Comparison of ENCODE assay signal across 8 cellular contexts in the genomic region with DNA sequence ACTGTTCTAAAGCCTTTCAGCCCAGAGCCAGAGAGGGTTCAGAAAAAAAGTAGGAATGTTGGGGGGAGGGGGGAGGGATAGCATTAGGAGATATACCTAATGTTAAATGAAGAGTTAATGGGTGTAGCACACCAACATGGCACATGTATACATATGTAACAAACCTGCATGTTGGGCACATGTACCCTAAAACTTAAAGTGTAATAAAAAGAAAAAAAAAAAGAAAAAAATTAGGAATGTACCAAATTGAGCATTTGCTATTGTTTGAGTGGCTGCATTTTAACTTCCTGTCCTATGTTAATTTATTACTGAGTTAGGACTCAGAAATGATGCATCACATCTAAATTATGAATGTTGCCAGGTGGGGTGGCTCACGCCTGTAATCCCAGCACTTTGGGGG. TPM values are rescaled to one million over a fixed set of nuclear protein-coding genes. Genes with fewer than 3 reads are reported as not detected.
A peak's percentile ranks its signal among the peaks of the same experiment; 100 is the strongest.
DNase-seq lines count a peak whose midpoint lies in the region; ATAC-seq and TF ChIP-seq lines count a peak whose summit lies in the region.
"Not testable (repeated sequence)": the region's sequence is repeated elsewhere in the genome, so short reads cannot be mapped to it uniquely, and the experiment has no call there.

No MANE protein-coding gene starts in this region.

- H2BK15ac ChIP-seq in mesenchymal stem cell (ENCODE audit: low read depth, poor library complexity, severe bottlenecking): not testable (repeated sequence)

- H2BK5ac ChIP-seq in mesenchymal stem cell (ENCODE audit: low read depth, low read length, poor library complexity, severe bottlenecking); trophoblast cell (ENCODE audit: low read depth, low read length, poor library complexity): not testable (repeated sequence)

- DNase-seq in A673 (ENCODE audit: low spot score); HFFc6; MCF 10A (ENCODE audit: unreplicated experiment); heart right ventricle; mesenchymal stem cell; trophoblast cell; suprapubic skin (ENCODE audit: low spot score in 2 of 2): not testable (repeated sequence)

- not testable (repeated sequence) for H3K23ac ChIP-seq in mesenchymal stem cell (ENCODE audit: low read length in 2 of 2); trophoblast cell (ENCODE audit: low read length)

- not testable (repeated sequence) for TF ChIP-seq EP300 in suprapubic skin (IDR thresholded peaks at IDR 0.05)

- H2BK120ac ChIP-seq in mesenchymal stem cell (ENCODE audit: low read depth, low read length): peak overlapping the region; percentile 77
- not testable (repeated sequence) for H2BK120ac ChIP-seq in trophoblast cell (ENCODE audit: insufficient read depth, low read length, poor library complexity)

- not testable (repeated sequence) for H4K8ac ChIP-seq in mesenchymal stem cell (ENCODE audit: low read length); trophoblast cell (ENCODE audit: low read depth, low read length)

- H3K9me3 ChIP-seq in A673 (ENCODE audit: low read depth, low read length, poor library complexity, severe bottlenecking); heart right ventricle; mesenchymal stem cell (ENCODE audit: control insufficient read depth, low read length); trophoblast cell (ENCODE audit: insufficient read depth, low read depth, low read length); suprapubic skin: not testable (repeated sequence)

- H3K27ac ChIP-seq in A673 (ENCODE audit: low read depth, low read length, poor library complexity, severe bottlenecking) (peak overlapping the region; percentile 82), VCaP (peak overlapping the region; percentile 80), heart right ventricle (peak overlapping the region in 6 of 10 donors; percentile 35 to 81 (median 62)), mesenchymal stem cell (ENCODE audit: low read length, poor library complexity, severe bottlenecking) (peak overlapping the region; percentile 82), suprapubic skin (peak overlapping the region; percentile 32)
- H3K27ac ChIP-seq in trophoblast cell (ENCODE audit: low read depth, low read length): not testable (repeated sequence)

- H3K4me3 Mint-ChIP-seq in HFFc6 (peak overlapping the region; percentile 99), MCF 10A (ENCODE audit: unreplicated experiment) (peak overlapping the region; percentile 61)

- peak overlapping the region; percentile 16 for H2AK5ac ChIP-seq in mesenchymal stem cell (ENCODE audit: low read length, severe bottlenecking)
- not testable (repeated sequence) for H2AK5ac ChIP-seq in trophoblast cell (ENCODE audit: low read length)

- H4K91ac ChIP-seq in mesenchymal stem cell (ENCODE audit: low read length); trophoblast cell (ENCODE audit: low read depth, low read length): not testable (repeated sequence)

- peaks cover 18% of the 10 kb centered on the region for H3K36me3 Mint-ChIP-seq in HFFc6 (ENCODE audit: low read depth)
- not testable (repeated sequence) for H3K36me3 Mint-ChIP-seq in MCF 10A (ENCODE audit: insufficient read depth, unreplicated experiment)

- CTCF ChIA-PET in A673 (lab: Charles Lee): not testable (repeated sequence)
- CTCF ChIA-PET in MCF 10A (lab: Yijun Ruan, JAX): interaction anchor here (1.0 to 1.6 kb wide), 4 partner anchors 9 to 206 kb away, joined by 3 to 5 read pairs (median 3); no protein-coding TSS in a partner anchor

- peak overlapping the region; percentile 52 to 73 for H3K18ac ChIP-seq in mesenchymal stem cell (ENCODE audit: low read depth in 1 of 2, low read length in 2 of 2)
- not testable (repeated sequence) for H3K18ac ChIP-seq in trophoblast cell (ENCODE audit: low read length)

- not testable (repeated sequence) for H3K4me2 ChIP-seq in mesenchymal stem cell (ENCODE audit: low read length, poor library complexity, severe bottlenecking); trophoblast cell (ENCODE audit: low read length)

- not testable (repeated sequence) for TF ChIP-seq CTCF in A673 (conservative IDR thresholded peaks at IDR 0.05; ENCODE audit: low read depth, low read length); HFFc6 (IDR thresholded peaks at IDR 0.05); VCaP (conservative IDR thresholded peaks at IDR 0.05); MCF 10A (IDR thresholded peaks at IDR 0.05; ENCODE audit: unreplicated experiment); heart right ventricle (IDR thresholded peaks at IDR 0.05); suprapubic skin (IDR thresholded peaks at IDR 0.05)

- H2BK12ac ChIP-seq in mesenchymal stem cell (ENCODE audit: low read length in 2 of 2); trophoblast cell (ENCODE audit: low read length): not testable (repeated sequence)

- 92 to 98% methylated on average over 1 of the region's 1 CpG for WGBS in heart right ventricle, 2 donors
- WGBS in mesenchymal stem cell: 40% methylated on average over 1 of the region's 1 CpG
- WGBS in trophoblast cell (ENCODE audit: extremely low coverage, insufficient coverage, insufficient read length): no CpG with 5 or more reads among the region's 1 CpG
- WGBS in suprapubic skin: 80% methylated on average over 1 of the region's 1 CpG

- not testable (repeated sequence) for H3K9me3 Mint-ChIP-seq in HFFc6; MCF 10A (ENCODE audit: unreplicated experiment)

- H3K4me1 Mint-ChIP-seq in HFFc6 (ENCODE audit: low read depth) (peaks cover 96% of the 10 kb centered on the region), MCF 10A (ENCODE audit: insufficient read depth, unreplicated experiment) (peaks cover 63% of the 10 kb centered on the region)

- H3K79me2 ChIP-seq in trophoblast cell (ENCODE audit: control insufficient read depth, insufficient read depth, low read length, poor library complexity): not testable (repeated sequence)

- H2AFZ ChIP-seq in mesenchymal stem cell (ENCODE audit: low read depth, low read length); trophoblast cell (ENCODE audit: insufficient read depth, low read length, poor library complexity): not testable (repeated sequence)

- H3K27me3 Mint-ChIP-seq in HFFc6 (ENCODE audit: insufficient read depth); MCF 10A (ENCODE audit: insufficient read depth, unreplicated experiment): not testable (repeated sequence)

- TF ChIP-seq POLR2A in suprapubic skin (IDR thresholded peaks at IDR 0.05): not testable (repeated sequence)

- peaks cover 10% of the 10 kb centered on the region for H3K36me3 ChIP-seq in A673 (ENCODE audit: insufficient read depth, low read length, poor library complexity, severe bottlenecking)
- H3K36me3 ChIP-seq in heart right ventricle; mesenchymal stem cell (ENCODE audit: control insufficient read depth in 1 of 2, insufficient read depth in 2 of 2, low read depth in 1 of 2, low read length in 2 of 2); trophoblast cell (ENCODE audit: control insufficient read depth in 1 of 2, insufficient read depth in 2 of 2, low read length in 2 of 2); suprapubic skin: not testable (repeated sequence)

- not testable (repeated sequence) for BruUV-seq in A673 (replicated peaks; lab: Mats Ljungman, UMichigan); MCF 10A (replicated peaks; lab: Mats Ljungman, UMichigan)

- not testable (repeated sequence) for H3K4me3 ChIP-seq in A673 (ENCODE audit: low read depth, low read length, poor library complexity, severe bottlenecking); heart right ventricle; trophoblast cell (ENCODE audit: low read depth, low read length); suprapubic skin
- H3K4me3 ChIP-seq in mesenchymal stem cell (ENCODE audit: insufficient read depth in 1 of 2, low read depth in 1 of 2, low read length in 2 of 2): peak overlapping the region in 1 of 2 experiments; percentile 55

- not testable (repeated sequence) for H4K12ac ChIP-seq in trophoblast cell (ENCODE audit: low read depth, low read length)

- not testable (repeated sequence) for H3K27me3 ChIP-seq in A673 (replicated peaks; ENCODE audit: insufficient read depth, low read depth, low read length, poor library complexity); heart right ventricle; mesenchymal stem cell (ENCODE audit: control insufficient read depth in 1 of 2, insufficient read depth in 1 of 2, low read length in 2 of 2); trophoblast cell (ENCODE audit: insufficient read depth, low read length); suprapubic skin

- H3K14ac ChIP-seq in mesenchymal stem cell (ENCODE audit: low read length in 2 of 2); trophoblast cell (ENCODE audit: low read length): not testable (repeated sequence)

- intact Hi-C loops in A673 (cut with micrococcal nuclease; ENCODE audit: unreplicated experiment): loop anchor here (5.0 kb wide), 1 partner anchor 140 kb away; no protein-coding TSS in a partner anchor
- intact Hi-C loops in MCF 10A (cut with micrococcal nuclease): not testable (repeated sequence)
- intact Hi-C loops in heart right ventricle (cut with DNase I): loop anchor here in 2 of 10 donors (5.0 to 10.0 kb wide), 2 partner anchors 133 to 135 kb away; no protein-coding TSS in a partner anchor

- not testable (repeated sequence) for H3K79me1 ChIP-seq in mesenchymal stem cell (replicated peaks; ENCODE audit: low read length, poor library complexity, severe bottlenecking); trophoblast cell (ENCODE audit: low read length)

- not testable (repeated sequence) for H3K4ac ChIP-seq in mesenchymal stem cell (ENCODE audit: low read depth in 1 of 2, low read length in 2 of 2)
- H3K4ac ChIP-seq in trophoblast cell (ENCODE audit: low read depth, low read length): peak overlapping the region; percentile 69

- not testable (repeated sequence) for ATAC-seq in heart right ventricle

- H3K27ac Mint-ChIP-seq in HFFc6 (peak overlapping the region; percentile 87), MCF 10A (ENCODE audit: low read depth, unreplicated experiment) (peak overlapping the region; percentile 77)

- H3K9ac ChIP-seq in mesenchymal stem cell (ENCODE audit: low read length): peak overlapping the region; percentile 72
- H3K9ac ChIP-seq in trophoblast cell (ENCODE audit: low read length): not testable (repeated sequence)

- H3K4me1 ChIP-seq in A673 (ENCODE audit: insufficient read depth, low read length, poor library complexity, severe bottlenecking) (peaks cover 71% of the 10 kb centered on the region), heart right ventricle (peaks cover 0 to 78% (median 41%) of the 10 kb centered on the region in 9 donors), trophoblast cell (ENCODE audit: control insufficient read depth in 1 of 2, insufficient read depth in 2 of 2, low read length in 2 of 2) (peaks cover 6 to 14% of the 10 kb centered on the region in 2 experiments), suprapubic skin (peaks cover 83% of the 10 kb centered on the region)
- H3K4me1 ChIP-seq in mesenchymal stem cell (ENCODE audit: control insufficient read depth, insufficient read depth, low read depth, low read length): not testable (repeated sequence)

- POLR2A ChIA-PET in A673 (lab: Charles Lee; ENCODE audit: low non-redundant PET): not testable (repeated sequence)
- POLR2A ChIA-PET in MCF 10A (lab: Yijun Ruan, JAX): interaction anchor here (1.0 to 1.8 kb wide), 6 partner anchors 15 to 140 kb away, joined by 3 to 5 read pairs (median 4); no protein-coding TSS in a partner anchor

RNA-seq across cellular contexts. Expression of a gene that starts 7.7 kb away (rescaled TPM):
- 45.5 and 50.3 TPM in 2 replicates for total RNA-seq in A673 (2021)
- 10 to 100 TPM; 11.4 to 15.7 (median 13.4) TPM for total RNA-seq in HFFc6 (2021; fragmentation: NEBNext Ultra II Directional; extraction: Animal tissue kit (Norgen Biotek cat#: 25700))
- total RNA-seq in MCF 10A (2022): 46.7 and 56.2 TPM in 2 replicates
- 1 to 10 TPM; 4.7 to 7.5 (median 6.2) TPM for total RNA-seq in heart right ventricle
- polyA plus RNA-seq in heart right ventricle: 1 to 10 TPM; 2.4 to 2.6 TPM
- 6.2 TPM for polyA plus RNA-seq in mesenchymal stem cell (2013, experiment 1 of 2)
- 6.5 TPM for polyA plus RNA-seq in mesenchymal stem cell (2013, experiment 2 of 2)
- 14.4 and 15.0 TPM in 2 replicates for polyA plus RNA-seq in trophoblast cell (2013)
- total RNA-seq in suprapubic skin: 10 to 100 TPM; 35.3 to 99.2 (median 40.4) TPM
